In genomic region chr3:46235425-46235824, GRCh38 we compare ENCODE assay signal across 1 cellular context.
TF ChIP-seq lines count a peak whose summit lies in the region.

No MANE protein-coding gene starts in this region.

TF ChIP-seq in HepG2, 621 proteins besides CTCF, POLR2A, EP300 and RAD21:
- TF ChIP-seq, protein P1, sequence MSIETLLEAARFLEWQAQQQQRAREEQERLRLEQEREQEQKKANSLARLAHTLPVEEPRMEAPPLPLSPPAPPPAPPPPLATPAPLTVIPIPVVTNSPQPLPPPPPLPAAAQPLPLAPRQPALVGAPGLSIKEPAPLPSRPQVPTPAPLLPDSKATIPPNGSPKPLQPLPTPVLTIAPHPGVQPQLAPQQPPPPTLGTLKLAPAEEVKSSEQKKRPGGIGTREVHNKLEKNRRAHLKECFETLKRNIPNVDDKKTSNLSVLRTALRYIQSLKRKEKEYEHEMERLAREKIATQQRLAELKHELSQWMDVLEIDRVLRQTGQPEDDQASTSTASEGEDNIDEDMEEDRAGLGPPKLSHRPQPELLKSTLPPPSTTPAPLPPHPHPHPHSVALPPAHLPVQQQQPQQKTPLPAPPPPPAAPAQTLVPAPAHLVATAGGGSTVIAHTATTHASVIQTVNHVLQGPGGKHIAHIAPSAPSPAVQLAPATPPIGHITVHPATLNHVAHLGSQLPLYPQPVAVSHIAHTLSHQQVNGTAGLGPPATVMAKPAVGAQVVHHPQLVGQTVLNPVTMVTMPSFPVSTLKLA (IDR thresholded peaks at IDR 0.05): peak; percentile 64
- TF ChIP-seq CHCHD3 (CRISPR knock-in tag; IDR thresholded peaks at IDR 0.05): no peak
